14 cellular contexts compared by ENCODE assay signal in the genomic region with DNA sequence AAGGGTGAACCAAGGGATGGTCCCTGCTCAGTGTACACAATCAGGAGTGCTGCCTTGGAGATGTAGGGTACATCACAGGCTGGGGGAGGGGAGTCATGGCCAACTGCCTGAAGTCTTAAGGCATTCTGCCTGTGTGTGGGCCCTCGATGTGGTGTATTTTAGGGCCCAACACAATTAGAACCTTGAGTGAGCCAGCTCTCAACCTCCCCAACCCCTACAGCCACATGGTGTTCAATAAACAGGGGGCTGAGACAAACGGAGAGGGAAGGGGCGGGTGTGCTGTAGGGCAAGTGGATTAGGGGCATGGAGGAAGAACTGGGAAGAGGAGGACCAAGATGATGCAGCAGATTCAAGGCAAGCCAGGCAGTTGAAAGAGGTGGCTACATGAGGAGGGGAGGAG. TPM values are rescaled to one million over a fixed set of nuclear protein-coding genes. Genes with fewer than 3 reads are reported as not detected.
DNase-seq lines count a peak whose midpoint lies in the region; ATAC-seq and TF ChIP-seq lines count a peak whose summit lies in the region.
"Had no signal": no experiment of that assay in that cellular context is flagged by ENCODE, and none has a peak within 500 bp of the region (broad histone marks: within the 10 kb centered on the region; RNA-seq: fewer than 3 reads in every experiment).

No MANE protein-coding gene starts in this region.

- peaks cover 4% of the 10 kb centered on the region for H3K36me3 Mint-ChIP-seq in CD4-positive, CD25-positive, alpha-beta regulatory T cell
- peaks cover 9% of the 10 kb centered on the region for H3K36me3 Mint-ChIP-seq in central memory CD8-positive, alpha-beta T cell (ENCODE audit: insufficient read depth)

- no peak overlapping the region for H3K4me2 ChIP-seq in neural cell (ENCODE audit: low read length)
- H3K4me2 ChIP-seq: KMS-11, PC-9 had no signal

- H3K27me3 ChIP-seq in CD4-positive, CD25-positive, alpha-beta regulatory T cell (ENCODE audit: control insufficient read depth, insufficient read depth, low read length) = no peaks in the 10 kb centered on the region
- H3K27me3 ChIP-seq in HL-60 (ENCODE audit: insufficient read depth, poor library complexity, severe bottlenecking) (no peaks in the 10 kb centered on the region), neural cell (ENCODE audit: insufficient read depth, low read depth, low read length) (no peaks in the 10 kb centered on the region)

- no peaks in the 10 kb centered on the region for H3K27me3 Mint-ChIP-seq in CD4-positive, CD25-positive, alpha-beta regulatory T cell
- no peaks in the 10 kb centered on the region for H3K27me3 Mint-ChIP-seq in central memory CD8-positive, alpha-beta T cell

- no peaks in the 10 kb centered on the region for H4K20me1 ChIP-seq in neural cell (ENCODE audit: insufficient read depth)

- H3K9me2 ChIP-seq in neural cell (ENCODE audit: insufficient read depth, low read length) = no peaks in the 10 kb centered on the region

- H3K27ac Mint-ChIP-seq in CD4-positive, CD25-positive, alpha-beta regulatory T cell = peak overlapping the region; percentile 43 to 84 (median 65)
- peak overlapping the region; percentile 36 for H3K27ac Mint-ChIP-seq in central memory CD8-positive, alpha-beta T cell (ENCODE audit: low read depth)

- no peak for ATAC-seq in CD4-positive, CD25-positive, alpha-beta regulatory T cell (ENCODE audit: low read depth in 2 of 2)
- ATAC-seq in central memory CD8-positive, alpha-beta T cell (replicated peaks; ENCODE audit: extremely low read depth, poor library complexity, severe bottlenecking) = no peak
- ATAC-seq in GM18909 (IDR thresholded peaks at IDR 0.05; ENCODE audit: poor library complexity, unreplicated experiment) = no peak

- H3K4me3 ChIP-seq in CD4-positive, CD25-positive, alpha-beta regulatory T cell (ENCODE audit: low read depth, low read length) = no peak overlapping the region
- H3K4me3 ChIP-seq in HL-60 (replicated peaks; ENCODE audit: insufficient read depth, low read length) (no peak overlapping the region), neural cell (ENCODE audit: low read length) (no peak overlapping the region)
- H3K4me3 ChIP-seq: HAP-1, PC-9 had no signal

- no peaks in the 10 kb centered on the region for H3K36me3 ChIP-seq in CD4-positive, CD25-positive, alpha-beta regulatory T cell (ENCODE audit: control insufficient read depth, insufficient read depth, low read length)
- no peaks in the 10 kb centered on the region for H3K36me3 ChIP-seq in neural cell (ENCODE audit: insufficient read depth, low read length)
- H3K36me3 ChIP-seq: HAP-1 had no signal

- no peak overlapping the region for H3K27ac ChIP-seq in CD4-positive, CD25-positive, alpha-beta regulatory T cell (ENCODE audit: insufficient read depth, low read length, poor library complexity, severe bottlenecking)
- H3K27ac ChIP-seq in HL-60 (replicated peaks) (peak overlapping the region; percentile 60), neural cell (ENCODE audit: low read length) (peak overlapping the region; percentile 12)
- H3K27ac ChIP-seq: KMS-11, PC-9 had no signal

- H2AFZ ChIP-seq in neural cell (ENCODE audit: low read depth, low read length) = no peak overlapping the region
- H2AFZ ChIP-seq: PC-9 had no signal

- no peaks in the 10 kb centered on the region for H3K9me3 ChIP-seq in CD4-positive, CD25-positive, alpha-beta regulatory T cell (ENCODE audit: control insufficient read depth in 2 of 2, low read length in 2 of 2)
- no peaks in the 10 kb centered on the region for H3K9me3 ChIP-seq in neural cell (ENCODE audit: low read length)
- H3K9me3 ChIP-seq: HAP-1 had no signal

- peaks cover 0 to 1% (median 0%) of the 10 kb centered on the region in 7 donors for H3K9me3 Mint-ChIP-seq in CD4-positive, CD25-positive, alpha-beta regulatory T cell
- no peaks in the 10 kb centered on the region for H3K9me3 Mint-ChIP-seq in central memory CD8-positive, alpha-beta T cell

- peaks cover 20% of the 10 kb centered on the region for H3F3A ChIP-seq in neural cell (ENCODE audit: insufficient read depth, low read length, poor library complexity, severe bottlenecking)

- no peak for DNase-seq in CD4-positive, CD25-positive, alpha-beta regulatory T cell
- DNase-seq in HL-60 (ENCODE audit: low read depth in 1 of 2, low spot score in 1 of 2) = peak in 1 of 2 experiments; percentile 20
- no peak for DNase-seq in central memory CD8-positive, alpha-beta T cell (ENCODE audit: low spot score in 2 of 2)
- DNase-seq in NCI-H2029 (lab: John Stamatoyannopoulos, UW) = no peak
- DNase-seq in GOT3 (lab: John Stamatoyannopoulos, UW) = no peak
- no peak for DNase-seq in mucosa of gallbladder (ENCODE audit: low spot score)
- DNase-seq: NCI-H2081; nucleus accumbens; PC-9; stimulated activated CD4-positive, alpha-beta T cell treated with anti-CD3 and anti-CD28 coated beads, Interleukin-15, amount 100 ng/mL, for 24 hours had no signal

- no peak overlapping the region for H3K9ac ChIP-seq in neural cell (ENCODE audit: low read length)
- H3K9ac ChIP-seq: KMS-11 had no signal

- H3K4me3 Mint-ChIP-seq in CD4-positive, CD25-positive, alpha-beta regulatory T cell = peak overlapping the region in 1 of 4 donors; percentile 34
- no peak overlapping the region for H3K4me3 Mint-ChIP-seq in central memory CD8-positive, alpha-beta T cell

- H3K4me1 ChIP-seq in CD4-positive, CD25-positive, alpha-beta regulatory T cell (ENCODE audit: control insufficient read depth, insufficient read depth, low read length, poor library complexity, severe bottlenecking) = peaks cover 34% of the 10 kb centered on the region

- TF ChIP-seq CTCF in HL-60 (IDR thresholded peaks at IDR 0.05; ENCODE audit: insufficient read depth, low read length) = no peak
- TF ChIP-seq CTCF in neural cell (IDR thresholded peaks at IDR 0.05; ENCODE audit: poor library complexity, severe bottlenecking) = no peak

- no peak for TF ChIP-seq RAD21 in neural cell (conservative IDR thresholded peaks at IDR 0.05)

- H3K79me2 ChIP-seq in neural cell (replicated peaks; ENCODE audit: insufficient read depth, low read length) = no peaks in the 10 kb centered on the region

- no peak for TF ChIP-seq EP300 in neural cell (conservative IDR thresholded peaks at IDR 0.05; ENCODE audit: poor library complexity, severe bottlenecking)

- peaks cover 14 to 58% (median 34%) of the 10 kb centered on the region in 4 donors for H3K4me1 Mint-ChIP-seq in CD4-positive, CD25-positive, alpha-beta regulatory T cell
- H3K4me1 Mint-ChIP-seq in central memory CD8-positive, alpha-beta T cell = peaks cover 45% of the 10 kb centered on the region

TF ChIP-seq in neural cell, 6 proteins besides CTCF, POLR2A, EP300 and RAD21:
- TF ChIP-seq TAF1 (IDR thresholded peaks at IDR 0.05; ENCODE audit: low read depth) (no peak), SMC3 (conservative IDR thresholded peaks at IDR 0.05; ENCODE audit: poor library complexity) (no peak), EZH2 (IDR thresholded peaks at IDR 0.05; ENCODE audit: borderline replicate concordance, insufficient read depth, low read length, poor library complexity, severe bottlenecking) (no peak), POLR2AphosphoS5 (IDR thresholded peaks at IDR 0.05) (no peak), MXI1 (conservative IDR thresholded peaks at IDR 0.05; ENCODE audit: poor library complexity, severe bottlenecking) (no peak)
- TF ChIP-seq, protein P1, sequence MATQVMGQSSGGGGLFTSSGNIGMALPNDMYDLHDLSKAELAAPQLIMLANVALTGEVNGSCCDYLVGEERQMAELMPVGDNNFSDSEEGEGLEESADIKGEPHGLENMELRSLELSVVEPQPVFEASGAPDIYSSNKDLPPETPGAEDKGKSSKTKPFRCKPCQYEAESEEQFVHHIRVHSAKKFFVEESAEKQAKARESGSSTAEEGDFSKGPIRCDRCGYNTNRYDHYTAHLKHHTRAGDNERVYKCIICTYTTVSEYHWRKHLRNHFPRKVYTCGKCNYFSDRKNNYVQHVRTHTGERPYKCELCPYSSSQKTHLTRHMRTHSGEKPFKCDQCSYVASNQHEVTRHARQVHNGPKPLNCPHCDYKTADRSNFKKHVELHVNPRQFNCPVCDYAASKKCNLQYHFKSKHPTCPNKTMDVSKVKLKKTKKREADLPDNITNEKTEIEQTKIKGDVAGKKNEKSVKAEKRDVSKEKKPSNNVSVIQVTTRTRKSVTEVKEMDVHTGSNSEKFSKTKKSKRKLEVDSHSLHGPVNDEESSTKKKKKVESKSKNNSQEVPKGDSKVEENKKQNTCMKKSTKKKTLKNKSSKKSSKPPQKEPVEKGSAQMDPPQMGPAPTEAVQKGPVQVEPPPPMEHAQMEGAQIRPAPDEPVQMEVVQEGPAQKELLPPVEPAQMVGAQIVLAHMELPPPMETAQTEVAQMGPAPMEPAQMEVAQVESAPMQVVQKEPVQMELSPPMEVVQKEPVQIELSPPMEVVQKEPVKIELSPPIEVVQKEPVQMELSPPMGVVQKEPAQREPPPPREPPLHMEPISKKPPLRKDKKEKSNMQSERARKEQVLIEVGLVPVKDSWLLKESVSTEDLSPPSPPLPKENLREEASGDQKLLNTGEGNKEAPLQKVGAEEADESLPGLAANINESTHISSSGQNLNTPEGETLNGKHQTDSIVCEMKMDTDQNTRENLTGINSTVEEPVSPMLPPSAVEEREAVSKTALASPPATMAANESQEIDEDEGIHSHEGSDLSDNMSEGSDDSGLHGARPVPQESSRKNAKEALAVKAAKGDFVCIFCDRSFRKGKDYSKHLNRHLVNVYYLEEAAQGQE (IDR thresholded peaks at IDR 0.05; ENCODE audit: borderline replicate concordance) = no peak

RNA-seq across cellular contexts. Expression of a gene that starts 8.6 kb away (rescaled TPM):
- 474 TPM for total RNA-seq in CD4-positive, CD25-positive, alpha-beta regulatory T cell
- 10 to 100 TPM; 32.2 to 43.4 (median 38.8) TPM for polyA plus RNA-seq in CD4-positive, CD25-positive, alpha-beta regulatory T cell
- 146 and 173 TPM in 2 replicates for polyA plus RNA-seq in neural cell
- 335 TPM in 2 replicates for polyA minus RNA-seq in neural cell
- 220 TPM for total RNA-seq in mucosa of gallbladder

RNA-seq across cellular contexts. Expression of a gene that starts 20.0 kb away (rescaled TPM):
- 7.0 TPM for total RNA-seq in CD4-positive, CD25-positive, alpha-beta regulatory T cell
- polyA plus RNA-seq in CD4-positive, CD25-positive, alpha-beta regulatory T cell = 10 to 100 TPM in 1 of 4 donors, 1 to 10 TPM in 3; 6.6 to 17.3 (median 8.6) TPM
- 0.48 TPM in 1 of 2 replicates, not detected in the other for polyA plus RNA-seq in neural cell
- polyA minus RNA-seq in neural cell = 0.49 TPM in 1 of 2 replicates, not detected in the other
- total RNA-seq in mucosa of gallbladder = 15.0 TPM

RNA-seq across cellular contexts. Expression of a gene that starts 31.4 kb away (rescaled TPM):
- total RNA-seq in CD4-positive, CD25-positive, alpha-beta regulatory T cell = 13.7 TPM
- polyA plus RNA-seq in CD4-positive, CD25-positive, alpha-beta regulatory T cell = under 1 TPM in 1 of 4 donors, not detected in 3; 0.41 TPM
- polyA plus RNA-seq in neural cell = 1.6 and 4.7 TPM in 2 replicates
- 1.7 and 2.0 TPM in 2 replicates for polyA minus RNA-seq in neural cell
- total RNA-seq in mucosa of gallbladder = 9.8 TPM

RNA-seq across cellular contexts. Expression of a gene that starts 47.1 kb away (rescaled TPM):
- 34.6 TPM for total RNA-seq in CD4-positive, CD25-positive, alpha-beta regulatory T cell
- 10 to 100 TPM; 70.5 to 90.6 (median 82.4) TPM for polyA plus RNA-seq in CD4-positive, CD25-positive, alpha-beta regulatory T cell
- polyA plus RNA-seq in neural cell = 522 and 540 TPM in 2 replicates
- polyA minus RNA-seq in neural cell = 128 and 145 TPM in 2 replicates
- total RNA-seq in mucosa of gallbladder = 58.0 TPM

RNA-seq across cellular contexts. Expression of a gene that starts 47.7 kb away (rescaled TPM):
- total RNA-seq in CD4-positive, CD25-positive, alpha-beta regulatory T cell = 77.5 TPM
- 10 to 100 TPM; 13.2 to 34.0 (median 22.5) TPM for polyA plus RNA-seq in CD4-positive, CD25-positive, alpha-beta regulatory T cell
- polyA plus RNA-seq in neural cell = 30.7 and 38.8 TPM in 2 replicates
- polyA minus RNA-seq in neural cell = 23.9 and 29.6 TPM in 2 replicates
- total RNA-seq in mucosa of gallbladder = 19.2 TPM
